Comparison of ENCODE assay signal across 16 cellular contexts in the genomic region with DNA sequence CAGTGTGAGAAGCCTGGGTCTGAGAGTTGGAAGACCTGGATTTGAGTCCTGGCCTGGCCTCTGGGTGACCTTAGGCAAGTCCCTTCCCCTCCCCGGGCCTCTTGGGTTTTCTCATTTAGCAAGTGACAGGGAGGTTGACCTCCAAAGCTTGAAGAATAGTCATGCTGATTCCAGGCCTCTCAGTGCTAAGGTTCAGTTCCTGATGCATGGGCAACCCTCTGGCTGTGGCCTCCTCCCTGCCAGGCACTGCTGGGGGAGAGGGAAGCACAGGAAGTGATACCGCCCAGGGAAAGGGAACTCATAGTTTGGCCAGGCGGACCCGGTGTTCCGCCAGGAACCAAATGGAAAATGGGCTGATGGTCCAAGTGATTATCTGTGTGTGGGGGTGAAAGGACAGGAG. TPM values are rescaled to one million over a fixed set of nuclear protein-coding genes. Genes with fewer than 3 reads are reported as not detected.
A peak's percentile ranks its signal among the peaks of the same experiment; 100 is the strongest.
DNase-seq lines count a peak whose midpoint lies in the region; ATAC-seq and TF ChIP-seq lines count a peak whose summit lies in the region.
"Had no signal": no experiment of that assay in that cellular context is flagged by ENCODE, and none has a peak within 500 bp of the region (broad histone marks: within the 10 kb centered on the region; RNA-seq: fewer than 3 reads in every experiment).

No MANE protein-coding gene starts in this region.

- H3K4me1 ChIP-seq in esophagus (ENCODE audit: control insufficient read depth in 2 of 2, insufficient read depth in 2 of 2, low read length in 1 of 2) (peaks cover 4 to 9% of the 10 kb centered on the region in 2 donors), mesendoderm (ENCODE audit: control insufficient read depth, low read depth, low read length) (peaks cover 5% of the 10 kb centered on the region), upper lobe of right lung (peaks cover 11% of the 10 kb centered on the region)
- H3K4me1 ChIP-seq: A549 had no signal

- intact Hi-C loops in upper lobe of right lung (cut with DNase I), result no loop called here

- H2BK120ac ChIP-seq in mesendoderm (ENCODE audit: low read depth, low read length), result no peak overlapping the region

- H3K27me3 Mint-ChIP-seq in activated naive CD4-positive, alpha-beta T cell treated with anti-CD3 and anti-CD28 coated beads, Interleukin-2, amount 50 U/mL, for 24 hours, result no peaks in the 10 kb centered on the region
- H3K27me3 Mint-ChIP-seq: CD4-positive, alpha-beta T cell; naive thymus-derived CD8-positive, alpha-beta T cell had no signal

- no peaks in the 10 kb centered on the region for H3K36me3 Mint-ChIP-seq in activated naive CD4-positive, alpha-beta T cell treated with anti-CD3 and anti-CD28 coated beads, Interleukin-2, amount 50 U/mL, for 24 hours
- H3K36me3 Mint-ChIP-seq: naive thymus-derived CD8-positive, alpha-beta T cell had no signal

- H3K79me2 ChIP-seq in mesendoderm (ENCODE audit: control insufficient read depth, insufficient read depth, low read length), result no peaks in the 10 kb centered on the region

- no peak overlapping the region for H3K9ac ChIP-seq in mesendoderm (ENCODE audit: low read length)

- no peaks in the 10 kb centered on the region for H3K79me1 ChIP-seq in mesendoderm (ENCODE audit: low read length)

- H3K27me3 ChIP-seq in esophagus (ENCODE audit: control insufficient read depth in 1 of 2, insufficient read depth in 2 of 2, low read length in 2 of 2) (no peaks in the 10 kb centered on the region), mesendoderm (ENCODE audit: insufficient read depth, low read length, poor library complexity) (no peaks in the 10 kb centered on the region), upper lobe of right lung (no peaks in the 10 kb centered on the region)
- H3K27me3 ChIP-seq: testis had no signal

- H3K4me1 Mint-ChIP-seq in activated naive CD4-positive, alpha-beta T cell treated with anti-CD3 and anti-CD28 coated beads, Interleukin-2, amount 50 U/mL, for 24 hours, result peaks cover 12% of the 10 kb centered on the region

- no peak overlapping the region for H2BK15ac ChIP-seq in mesendoderm (replicated peaks; ENCODE audit: low read depth)

- no peak for DNase-seq in activated naive CD4-positive, alpha-beta T cell treated with Interleukin-2 at 50 U/mL for 16 hours
- no peak for DNase-seq in mesendoderm
- DNase-seq in upper lobe of right lung, result no peak
- DNase-seq in NCI-H187 treated with DMSO at 0.1 percent for 48 hours (lab: John Stamatoyannopoulos, UW), result no peak
- DNase-seq in GM19240 (ENCODE audit: insufficient read length, low spot score), result no peak
- DNase-seq: CD4-positive, alpha-beta T cell; naive thymus-derived CD8-positive, alpha-beta T cell; NCI-H1930; NCI-H510A treated with DMSO at 0.1 percent for 48 hours; WERI-Rb-1 had no signal

- H3K36me3 ChIP-seq in esophagus (ENCODE audit: control insufficient read depth in 2 of 2, insufficient read depth in 2 of 2, low read length in 1 of 2) (no peaks in the 10 kb centered on the region), mesendoderm (ENCODE audit: control insufficient read depth, insufficient read depth, low read length) (no peaks in the 10 kb centered on the region), upper lobe of right lung (no peaks in the 10 kb centered on the region)
- H3K36me3 ChIP-seq: WERI-Rb-1 had no signal

- no peak overlapping the region for H3K4me3 Mint-ChIP-seq in activated naive CD4-positive, alpha-beta T cell treated with anti-CD3 and anti-CD28 coated beads, Interleukin-2, amount 50 U/mL, for 24 hours
- H3K4me3 Mint-ChIP-seq: CD4-positive, alpha-beta T cell; naive thymus-derived CD8-positive, alpha-beta T cell had no signal

- H3K27ac ChIP-seq in esophagus (ENCODE audit: low read depth in 2 of 2, low read length in 1 of 2) (peak overlapping the region; percentile 7 to 27), mesendoderm (ENCODE audit: low read depth, low read length) (no peak overlapping the region), upper lobe of right lung (peak overlapping the region; percentile 40)
- H3K27ac ChIP-seq: A549, WERI-Rb-1 had no signal

- no peak overlapping the region for H3K4ac ChIP-seq in mesendoderm (ENCODE audit: low read depth, low read length)

- no peak overlapping the region for H3K4me3 ChIP-seq in esophagus (ENCODE audit: low read depth in 1 of 2, low read length in 2 of 2)
- no peak overlapping the region for H3K4me3 ChIP-seq in mesendoderm (ENCODE audit: low read length)
- H3K4me3 ChIP-seq in upper lobe of right lung, result no peak overlapping the region
- H3K4me3 ChIP-seq: A549, testis had no signal

- H3K9me3 ChIP-seq in esophagus (ENCODE audit: control insufficient read depth in 2 of 2, insufficient read depth in 1 of 2, low read depth in 1 of 2, low read length in 1 of 2) (no peaks in the 10 kb centered on the region), upper lobe of right lung (no peaks in the 10 kb centered on the region)
- H3K9me3 ChIP-seq: A549, testis had no signal

- no peak overlapping the region for H4K8ac ChIP-seq in mesendoderm (ENCODE audit: low read depth, low read length)

- H3K23ac ChIP-seq in mesendoderm (ENCODE audit: low read length), result no peak overlapping the region

- H4K5ac ChIP-seq in mesendoderm (ENCODE audit: low read length), result no peak overlapping the region

- no peaks in the 10 kb centered on the region for H3K9me3 Mint-ChIP-seq in activated naive CD4-positive, alpha-beta T cell treated with anti-CD3 and anti-CD28 coated beads, Interleukin-2, amount 50 U/mL, for 24 hours
- H3K9me3 Mint-ChIP-seq: CD4-positive, alpha-beta T cell; naive thymus-derived CD8-positive, alpha-beta T cell had no signal

- 70 to 75% methylated on average over 5 of the region's 5 CpGs for WGBS in esophagus, 2 donors
- no CpG with 5 or more reads among the region's 5 CpGs for WGBS in mesendoderm (ENCODE audit: extremely low coverage, insufficient coverage, low lambda C conversion rate)

- peak overlapping the region; percentile 49 for H3K56ac ChIP-seq in mesendoderm (ENCODE audit: low read length)

- no peak overlapping the region for H3K18ac ChIP-seq in mesendoderm (ENCODE audit: low read length)

- no peak for TF ChIP-seq CTCF in upper lobe of right lung (IDR thresholded peaks at IDR 0.05)

- peak overlapping the region; percentile 57 for H3K27ac Mint-ChIP-seq in activated naive CD4-positive, alpha-beta T cell treated with anti-CD3 and anti-CD28 coated beads, Interleukin-2, amount 50 U/mL, for 24 hours
- H3K27ac Mint-ChIP-seq: CD4-positive, alpha-beta T cell had no signal

- H2AK5ac ChIP-seq in mesendoderm (ENCODE audit: low read length), result no peak overlapping the region

- H3K4me2 ChIP-seq in mesendoderm (ENCODE audit: low read length), result no peak overlapping the region
- H3K4me2 ChIP-seq: A549 had no signal

- H2BK5ac ChIP-seq in mesendoderm (ENCODE audit: low read length), result no peak overlapping the region

- ATAC-seq in upper lobe of right lung (peak; percentile 70), HG02610 (IDR thresholded peaks at IDR 0.05; ENCODE audit: unreplicated experiment) (no peak)
- ATAC-seq: A549; naive thymus-derived CD8-positive, alpha-beta T cell; Panc1 had no signal

RNA-seq across cellular contexts. Expression of a gene that starts 23.6 kb away (rescaled TPM):
- polyA plus RNA-seq in esophagus, result 10 to 100 TPM; 47.8 TPM
- polyA plus RNA-seq in mesendoderm (2013, experiment 1 of 2), result 45.4 TPM
- polyA plus RNA-seq in mesendoderm (2013, experiment 2 of 2), result 46.2 TPM
- 156 TPM for total RNA-seq in upper lobe of right lung
